Comparison of ENCODE assay signal across 8 cellular contexts in the genomic region with DNA sequence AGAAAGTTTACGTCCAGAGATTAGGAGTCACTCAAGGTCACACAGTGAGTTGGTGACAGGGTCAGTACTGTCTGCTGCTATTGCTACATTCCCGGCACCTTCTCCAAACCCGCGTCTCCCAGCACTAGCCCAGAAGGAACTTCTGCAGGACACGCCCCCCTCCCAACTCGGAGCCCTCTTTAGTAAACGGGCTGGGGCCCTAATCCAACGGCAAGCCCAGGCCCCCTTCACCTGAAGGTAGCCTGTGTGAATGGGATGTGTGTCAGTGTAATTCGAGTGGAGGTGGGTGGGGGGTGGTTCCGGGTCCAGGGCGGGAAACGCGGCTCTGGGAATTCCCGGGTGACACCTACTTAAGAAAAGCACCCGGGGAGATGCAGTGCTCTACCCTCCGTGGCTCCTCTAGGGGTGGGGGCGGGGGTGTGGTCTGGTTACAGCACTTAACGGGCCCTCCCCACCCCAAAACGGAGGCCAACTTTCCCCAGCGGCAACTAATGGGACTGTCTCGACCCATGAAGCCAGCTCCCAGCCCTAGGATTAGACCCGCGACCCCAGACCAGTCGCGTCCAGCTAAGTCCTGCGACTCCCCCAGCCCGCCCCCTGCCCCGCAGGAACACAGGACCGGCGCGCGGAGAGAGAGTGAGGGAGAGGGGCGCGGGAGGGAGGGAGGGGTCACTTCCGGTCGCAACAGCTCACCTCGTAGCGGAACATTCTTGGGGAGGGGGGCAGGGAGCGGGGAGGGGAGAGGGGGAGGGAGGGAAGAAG. TPM values are rescaled to one million over a fixed set of nuclear protein-coding genes. Genes with fewer than 3 reads are reported as not detected.
DNase-seq lines count a peak whose midpoint lies in the region; ATAC-seq and TF ChIP-seq lines count a peak whose summit lies in the region.

No MANE protein-coding gene starts in this region.

- H4K20me1 ChIP-seq in OCI-LY1 (ENCODE audit: insufficient read depth, low read length) (no peaks in the 10 kb centered on the region), osteoblast (ENCODE audit: insufficient read depth, low read length) (peaks cover 10% of the 10 kb centered on the region)

- ATAC-seq in HG02970 (IDR thresholded peaks at IDR 0.05; ENCODE audit: low FRiP score, unreplicated experiment) = peak; percentile 37
- peak; percentile 50 for ATAC-seq in activated T-helper 17 cell treated with anti-CD3 and anti-CD28 coated beads, Interleukin-2, amount 50 U/mL, for 72 hours (replicated peaks)

- peak overlapping the region; percentile 100 for H3K4me2 ChIP-seq in OCI-LY1 (ENCODE audit: low read length)
- H3K4me2 ChIP-seq in osteoblast (ENCODE audit: insufficient read depth, low read length) = peak overlapping the region; percentile 88

- peak overlapping the region; percentile 52 for H3K27ac ChIP-seq in OCI-LY1 (ENCODE audit: low read depth, low read length, poor library complexity, severe bottlenecking)
- peak overlapping the region; percentile 57 for H3K27ac ChIP-seq in osteoblast (ENCODE audit: low read depth, low read length)
- H3K27ac ChIP-seq in thymus (ENCODE audit: low read depth) = peak overlapping the region; percentile 84

- no peaks in the 10 kb centered on the region for H3K27me3 Mint-ChIP-seq in activated T-helper 17 cell treated with anti-CD3 and anti-CD28 coated beads, Interleukin-2, amount 50 U/mL, for 72 hours

- H3K27ac Mint-ChIP-seq in activated T-helper 17 cell treated with anti-CD3 and anti-CD28 coated beads, Interleukin-2, amount 50 U/mL, for 72 hours = peak overlapping the region; percentile 97

- H3K9ac ChIP-seq in OCI-LY1 (ENCODE audit: low read length) = peak overlapping the region; percentile 96

- TF ChIP-seq CTCF in OCI-LY1 (IDR thresholded peaks at IDR 0.05; ENCODE audit: low read length) = no peak
- TF ChIP-seq CTCF in foreskin fibroblast (IDR thresholded peaks at IDR 0.05; ENCODE audit: low read depth, low read length) = no peak
- TF ChIP-seq CTCF in osteoblast (IDR thresholded peaks at IDR 0.05; ENCODE audit: extremely low read depth, low read depth, low read length) = no peak

- H3K9me2 ChIP-seq in OCI-LY1 (ENCODE audit: low read depth, low read length) = no peaks in the 10 kb centered on the region

- no peaks in the 10 kb centered on the region for H3K27me3 ChIP-seq in OCI-LY1 (ENCODE audit: insufficient read depth, low read length)
- H3K27me3 ChIP-seq in osteoblast (ENCODE audit: insufficient read depth, low read length) = no peaks in the 10 kb centered on the region
- no peaks in the 10 kb centered on the region for H3K27me3 ChIP-seq in thymus (ENCODE audit: control insufficient read depth, insufficient read depth)

- no peaks in the 10 kb centered on the region for H3K9me3 Mint-ChIP-seq in activated T-helper 17 cell treated with anti-CD3 and anti-CD28 coated beads, Interleukin-2, amount 50 U/mL, for 72 hours

- peak overlapping the region; percentile 97 for H3K4me3 ChIP-seq in OCI-LY1 (ENCODE audit: low read depth, low read length, poor library complexity, severe bottlenecking)
- H3K4me3 ChIP-seq in foreskin fibroblast (ENCODE audit: low read depth in 1 of 2, low read length in 2 of 2) = peak overlapping the region; percentile 77 to 85
- peak overlapping the region; percentile 92 for H3K4me3 ChIP-seq in osteoblast (ENCODE audit: insufficient read depth, low read length)
- H3K4me3 ChIP-seq in thymus (ENCODE audit: low read length) = peak overlapping the region; percentile 89

- peak; percentile 37 for DNase-seq in SIG-M5 treated with dmso at 0.1 percent for 504 hours (lab: John Stamatoyannopoulos, UW; ENCODE audit: unreplicated experiment)
- no peak for DNase-seq in SIG-M5 (lab: John Stamatoyannopoulos, UW)
- peak; percentile 20 to 63 for DNase-seq in foreskin fibroblast
- DNase-seq in osteoblast (ENCODE audit: insufficient read length, low spot score, missing footprints) = peak; percentile 92

- H3K4me3 Mint-ChIP-seq in activated T-helper 17 cell treated with anti-CD3 and anti-CD28 coated beads, Interleukin-2, amount 50 U/mL, for 72 hours = peak overlapping the region; percentile 94

- H2AFZ ChIP-seq in OCI-LY1 (ENCODE audit: low read length) (no peak overlapping the region), osteoblast (ENCODE audit: low read length) (peak overlapping the region; percentile 70)

- H3K36me3 Mint-ChIP-seq in activated T-helper 17 cell treated with anti-CD3 and anti-CD28 coated beads, Interleukin-2, amount 50 U/mL, for 72 hours (ENCODE audit: low read depth) = peaks cover 55% of the 10 kb centered on the region

- H3K9me3 ChIP-seq in OCI-LY1 (ENCODE audit: low read length) (no peaks in the 10 kb centered on the region), osteoblast (ENCODE audit: low read depth, low read length) (no peaks in the 10 kb centered on the region), thymus (ENCODE audit: control insufficient read depth) (no peaks in the 10 kb centered on the region)

- peaks cover 21% of the 10 kb centered on the region for H3K4me1 ChIP-seq in OCI-LY1 (ENCODE audit: insufficient read depth, low read length, severe bottlenecking)
- H3K4me1 ChIP-seq in osteoblast (ENCODE audit: insufficient read depth, low read length) = peaks cover 23% of the 10 kb centered on the region
- peaks cover 8% of the 10 kb centered on the region for H3K4me1 ChIP-seq in thymus (ENCODE audit: control insufficient read depth, insufficient read depth, low read length)

- H3K79me2 ChIP-seq in OCI-LY1 (ENCODE audit: insufficient read depth, low read length) (peaks cover 17% of the 10 kb centered on the region), osteoblast (ENCODE audit: insufficient read depth, low read length) (peaks cover 59% of the 10 kb centered on the region)

- H3K4me1 Mint-ChIP-seq in activated T-helper 17 cell treated with anti-CD3 and anti-CD28 coated beads, Interleukin-2, amount 50 U/mL, for 72 hours = peaks cover 31% of the 10 kb centered on the region

- H3F3A ChIP-seq in OCI-LY1 (ENCODE audit: insufficient read depth, low read length) = no peaks in the 10 kb centered on the region

- peaks cover 37% of the 10 kb centered on the region for H3K36me3 ChIP-seq in OCI-LY1 (ENCODE audit: insufficient read depth, low read length)
- peaks cover 30% of the 10 kb centered on the region for H3K36me3 ChIP-seq in osteoblast (ENCODE audit: insufficient read depth, low read length)
- peaks cover 8% of the 10 kb centered on the region for H3K36me3 ChIP-seq in thymus (ENCODE audit: control insufficient read depth, insufficient read depth)

- under 1% methylated on average over 38 of the region's 39 CpGs for WGBS in thymus

RNA-seq across cellular contexts. Expression of gene PATL1, which starts 0.5 kb away (rescaled TPM):
- total RNA-seq in activated T-helper 17 cell treated with anti-CD3 and anti-CD28 coated beads, Interleukin-2, amount 50 U/mL, for 72 hours = 10 to 100 TPM; 57.6 to 81.1 TPM
- 17.7 and 19.5 TPM in 2 replicates for total RNA-seq in osteoblast
- 13.0 TPM for polyA plus RNA-seq in thymus

RNA-seq across cellular contexts. Expression of gene OR10V1, which starts 45.3 kb away (rescaled TPM):
- not detected for total RNA-seq in activated T-helper 17 cell treated with anti-CD3 and anti-CD28 coated beads, Interleukin-2, amount 50 U/mL, for 72 hours
- not detected in 2 replicates for total RNA-seq in osteoblast
- polyA plus RNA-seq in thymus = not detected

RNA-seq across cellular contexts. Expression of gene OSBP, which starts 52.8 kb away (rescaled TPM):
- 10 to 100 TPM; 31.0 to 33.0 TPM for total RNA-seq in activated T-helper 17 cell treated with anti-CD3 and anti-CD28 coated beads, Interleukin-2, amount 50 U/mL, for 72 hours
- 35.1 and 35.9 TPM in 2 replicates for total RNA-seq in osteoblast
- 21.5 TPM for polyA plus RNA-seq in thymus
